In the genomic region with DNA sequence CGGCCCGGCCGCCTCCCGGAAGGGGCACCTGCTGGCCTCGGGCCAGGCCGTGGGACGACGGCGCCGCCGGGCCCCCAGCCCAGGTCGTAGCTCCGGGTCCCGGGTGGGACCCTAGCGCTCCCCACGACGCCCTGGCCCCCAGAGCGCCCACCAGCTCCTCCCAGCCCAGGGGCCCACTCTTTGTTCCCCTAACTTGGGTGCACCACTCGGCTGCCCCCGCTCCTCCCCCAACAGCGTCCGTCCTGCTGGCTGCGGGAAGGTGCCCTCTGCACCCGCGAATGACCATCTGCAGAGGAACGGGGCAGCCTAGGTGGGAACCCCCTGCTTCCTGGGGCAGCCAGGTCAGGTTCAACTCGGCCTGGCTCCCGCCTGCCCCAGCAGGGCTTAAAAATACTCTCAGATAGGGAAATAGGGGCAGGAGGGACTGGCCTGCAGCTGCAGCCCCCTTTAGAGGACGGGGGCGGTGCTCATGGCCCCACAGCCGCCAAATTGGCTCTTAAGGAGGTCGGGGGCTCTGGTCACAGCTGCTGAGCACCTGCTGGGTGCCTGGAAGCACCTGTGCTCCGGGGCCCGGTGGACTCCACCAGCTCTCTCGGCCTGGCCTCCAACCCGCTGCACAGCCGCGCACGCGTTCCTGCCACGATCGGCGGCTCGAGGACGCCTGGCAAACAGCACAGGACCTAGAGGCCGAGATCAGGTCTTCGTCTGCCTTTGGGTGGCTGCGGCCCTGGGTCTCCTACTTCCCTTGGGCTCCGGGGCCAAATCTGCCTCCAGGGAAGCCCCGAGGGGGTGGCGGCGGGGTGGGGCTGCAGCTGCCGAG, we compare ENCODE assay signal across 6 cellular contexts. TPM values are rescaled to one million over a fixed set of nuclear protein-coding genes. Genes with fewer than 3 reads are reported as not detected.
A peak's percentile ranks its signal among the peaks of the same experiment; 100 is the strongest.
DNase-seq lines count a peak whose midpoint lies in the region; ATAC-seq and TF ChIP-seq lines count a peak whose summit lies in the region.

No MANE protein-coding gene starts in this region.

- no peaks in the 10 kb centered on the region for H3K27me3 ChIP-seq in adrenal gland

- TF ChIP-seq CTCF in adrenal gland (IDR thresholded peaks at IDR 0.05): no peak

- no peak overlapping the region for H3K27ac Mint-ChIP-seq in naive thymus-derived CD8-positive, alpha-beta T cell

- intact Hi-C loops in adrenal gland (cut with DNase I): loop anchor here in 1 of 2 donors (5.0 kb wide), 1 partner anchor 65 kb away; a partner anchor contains a TSS

- WGBS in adrenal gland, 4 donors: 0 to 16% (median 9%) methylated on average over 8 to 53 of the region's 53 CpGs

- H3K4me1 ChIP-seq in adrenal gland (replicated peaks in 1 of 2): peaks cover 63% of the 10 kb centered on the region in 2 donors

- H3K9me3 Mint-ChIP-seq in naive thymus-derived CD8-positive, alpha-beta T cell: no peaks in the 10 kb centered on the region

- POLR2A ChIA-PET in naive thymus-derived CD8-positive, alpha-beta T cell (lab: Charles Lee): interaction anchor here (0.7 kb wide), 1 partner anchor 32 kb away, joined by 4 read pairs; no protein-coding TSS in a partner anchor

- peaks cover 2 to 16% (median 4%) of the 10 kb centered on the region in 4 donors for H3K4me1 Mint-ChIP-seq in naive thymus-derived CD8-positive, alpha-beta T cell

- H3K36me3 ChIP-seq in adrenal gland (replicated peaks in 1 of 2): no peaks in the 10 kb centered on the region

- peaks cover 0 to 3% (median 0%) of the 10 kb centered on the region in 3 donors for H3K36me3 Mint-ChIP-seq in naive thymus-derived CD8-positive, alpha-beta T cell

- H3K4me3 ChIP-seq in adrenal gland: peak overlapping the region in 2 of 4 donors; percentile 64 to 99

- peak; percentile 38 to 39 for ATAC-seq in naive thymus-derived CD8-positive, alpha-beta T cell
- ATAC-seq in HG03108 (IDR thresholded peaks at IDR 0.05; ENCODE audit: unreplicated experiment) (no peak), HG03175 (IDR thresholded peaks at IDR 0.05; ENCODE audit: unreplicated experiment) (no peak)

- no peaks in the 10 kb centered on the region for H3K9me3 ChIP-seq in adrenal gland (replicated peaks in 1 of 3)

- peak overlapping the region; percentile 50 to 83 (median 58) for H3K4me3 Mint-ChIP-seq in naive thymus-derived CD8-positive, alpha-beta T cell

- no peak for TF ChIP-seq POLR2A in adrenal gland (IDR thresholded peaks at IDR 0.05)

- peak overlapping the region in 4 of 5 donors; percentile 0 to 94 (median 91) for H3K27ac ChIP-seq in adrenal gland

- DNase-seq in DMS 273 (lab: John Stamatoyannopoulos, UW; ENCODE audit: unreplicated experiment) (peak; percentile 89), DMS 273 treated with DMSO at 0.1 percent for 48 hours (lab: John Stamatoyannopoulos, UW) (no peak), adrenal gland (peak in 4 of 7 donors; percentile 53 to 67 (median 66))
- peak in 1 of 10 donors; percentile 16 for DNase-seq in naive thymus-derived CD8-positive, alpha-beta T cell

- H3K27me3 Mint-ChIP-seq in naive thymus-derived CD8-positive, alpha-beta T cell: peaks cover 5 to 44% (median 19%) of the 10 kb centered on the region in 5 donors

RNA-seq across cellular contexts. Expression of a gene that starts 0.6 kb away (rescaled TPM):
- total RNA-seq in adrenal gland: 100 to 1,000 TPM in 4 of 8 donors, 10 to 100 TPM in 4; 35.3 to 146 (median 100) TPM
- 100 to 1,000 TPM in 2 of 3 donors, 1 to 10 TPM in 1; 2.0 to 537 (median 262) TPM for polyA plus RNA-seq in adrenal gland
- 1 to 10 TPM; 2.5 to 4.0 TPM for total RNA-seq in naive thymus-derived CD8-positive, alpha-beta T cell
- polyA plus RNA-seq in naive thymus-derived CD8-positive, alpha-beta T cell: under 1 TPM in 1 of 3 donors, not detected in 2; 0.27 TPM

RNA-seq across cellular contexts. Expression of a gene that starts 19.2 kb away (rescaled TPM):
- 1,000 to 10,000 TPM; 1,155 to 4,794 (median 1,602) TPM for total RNA-seq in adrenal gland
- 1,000 to 10,000 TPM in 2 of 3 donors, 100 to 1,000 TPM in 1; 438 to 3,024 (median 2,274) TPM for polyA plus RNA-seq in adrenal gland
- 1,000 to 10,000 TPM; 3,205 to 3,496 TPM for total RNA-seq in naive thymus-derived CD8-positive, alpha-beta T cell
- polyA plus RNA-seq in naive thymus-derived CD8-positive, alpha-beta T cell: 1,000 to 10,000 TPM; 3,313 to 3,803 (median 3,517) TPM

RNA-seq across cellular contexts. Expression of a gene that starts 39.4 kb away (rescaled TPM):
- 1 to 10 TPM; 1.5 to 5.6 (median 3.9) TPM for total RNA-seq in adrenal gland
- polyA plus RNA-seq in adrenal gland: 1 to 10 TPM; 2.8 to 4.1 (median 3.4) TPM
- total RNA-seq in naive thymus-derived CD8-positive, alpha-beta T cell: 1 to 10 TPM; 6.3 to 6.4 TPM
- polyA plus RNA-seq in naive thymus-derived CD8-positive, alpha-beta T cell: 1 to 10 TPM in 2 of 3 donors, under 1 TPM in 1; 0.83 to 1.7 (median 1.1) TPM

RNA-seq across cellular contexts. Expression of a gene that starts 59.6 kb away (rescaled TPM):
- total RNA-seq in adrenal gland: not detected
- polyA plus RNA-seq in adrenal gland: not detected
- not detected for total RNA-seq in naive thymus-derived CD8-positive, alpha-beta T cell
- polyA plus RNA-seq in naive thymus-derived CD8-positive, alpha-beta T cell: not detected

Comparison
In these comparisons a context has a peak if more than half of its experiments do, and no peak if none do; other contexts are left out.
1. ATAC-seq: peak in naive thymus-derived CD8-positive, alpha-beta T cell (2 of 2); none in HG03108 (single experiment) and HG03175 (single experiment).
2. RNA of a gene that starts 0.6 kb away (total RNA-seq): 35.3 to 146 TPM in adrenal gland; 2.5 to 4.0 TPM in naive thymus-derived CD8-positive, alpha-beta T cell; every median in the first group is over 4 times any median in the second.